14 cellular contexts compared by ENCODE assay signal in genomic region chr9:134606951-134607733, GRCh38. TPM values are rescaled to one million over a fixed set of nuclear protein-coding genes. Genes with fewer than 3 reads are reported as not detected.
DNase-seq lines count a peak whose midpoint lies in the region; ATAC-seq and TF ChIP-seq lines count a peak whose summit lies in the region.
"Had no signal": no experiment of that assay in that cellular context is flagged by ENCODE, and none has a peak within 500 bp of the region (broad histone marks: within the 10 kb centered on the region; RNA-seq: fewer than 3 reads in every experiment).

No MANE protein-coding gene starts in this region.

- H3K9me3 ChIP-seq in A673 (ENCODE audit: low read depth, low read length, poor library complexity, severe bottlenecking) = peaks cover 4% of the 10 kb centered on the region
- H3K9me3 ChIP-seq: ascending aorta had no signal

- H3K27me3 Mint-ChIP-seq in type B pancreatic cell = peaks cover 7% of the 10 kb centered on the region

- no peak overlapping the region for H3K27ac ChIP-seq in A673 (ENCODE audit: low read depth, low read length, poor library complexity, severe bottlenecking)
- H3K27ac ChIP-seq: ascending aorta had no signal

- peaks cover 1% of the 10 kb centered on the region for H3K36me3 Mint-ChIP-seq in type B pancreatic cell
- H3K36me3 Mint-ChIP-seq: CD4-positive, CD25-positive, alpha-beta regulatory T cell had no signal

- BruUV-seq in A673 (replicated peaks; lab: Mats Ljungman, UMichigan) = no TSS peak

- DNase-seq in A673 (ENCODE audit: low spot score) (peak; percentile 52), ELR (ENCODE audit: low read depth) (peak; percentile 49), RPMI8226 (peak; percentile 78), fibroblast of villous mesenchyme (ENCODE audit: low read depth) (peak; percentile 19), superior temporal gyrus (ENCODE audit: extremely low spot score) (no peak), type B pancreatic cell (ENCODE audit: extremely low spot score, unreplicated experiment) (no peak)
- DNase-seq: activated T-cell treated with anti-CD3 and anti-CD28 coated beads for 4 hours; CD4-positive, CD25-positive, alpha-beta regulatory T cell; NCI-H187 treated with DMSO at 0.1 percent for 48 hours; retina; T1000 had no signal

- intact Hi-C loops in A673 (cut with micrococcal nuclease; ENCODE audit: unreplicated experiment) = no loop called here

- H3K36me3 ChIP-seq in A673 (ENCODE audit: insufficient read depth, low read length, poor library complexity, severe bottlenecking) = no peaks in the 10 kb centered on the region
- H3K36me3 ChIP-seq: ascending aorta had no signal

- H3K4me3 Mint-ChIP-seq in type B pancreatic cell = no peak overlapping the region
- H3K4me3 Mint-ChIP-seq: CD4-positive, CD25-positive, alpha-beta regulatory T cell had no signal

- peaks cover 12% of the 10 kb centered on the region for H3K4me1 Mint-ChIP-seq in type B pancreatic cell (ENCODE audit: unreplicated experiment)
- H3K4me1 Mint-ChIP-seq: CD4-positive, CD25-positive, alpha-beta regulatory T cell had no signal

- no peaks in the 10 kb centered on the region for H3K27me3 ChIP-seq in A673 (replicated peaks; ENCODE audit: insufficient read depth, low read depth, low read length, poor library complexity)
- H3K27me3 ChIP-seq: ascending aorta had no signal

- no peak overlapping the region for H3K27ac Mint-ChIP-seq in type B pancreatic cell
- H3K27ac Mint-ChIP-seq: CD4-positive, CD25-positive, alpha-beta regulatory T cell had no signal

- H3K9me3 Mint-ChIP-seq in type B pancreatic cell = peaks cover 9% of the 10 kb centered on the region

- TF ChIP-seq CTCF in A673 (conservative IDR thresholded peaks at IDR 0.05; ENCODE audit: low read depth, low read length) (no peak), fibroblast of villous mesenchyme (IDR thresholded peaks at IDR 0.05; ENCODE audit: insufficient read depth, low read depth, low read length) (no peak), type B pancreatic cell (conservative IDR thresholded peaks at IDR 0.05) (no peak)

- POLR2A ChIA-PET in A673 (lab: Charles Lee; ENCODE audit: low non-redundant PET) = no interaction called here

- H3K4me1 ChIP-seq in A673 (ENCODE audit: insufficient read depth, low read length, poor library complexity, severe bottlenecking) = no peaks in the 10 kb centered on the region

- H3K4me3 ChIP-seq in A673 (ENCODE audit: low read depth, low read length, poor library complexity, severe bottlenecking) (no peak overlapping the region), fibroblast of villous mesenchyme (ENCODE audit: low read depth, low read length) (no peak overlapping the region)
- H3K4me3 ChIP-seq: ascending aorta had no signal

- no peak for ATAC-seq in HG03378 (IDR thresholded peaks at IDR 0.05; ENCODE audit: unreplicated experiment)
- ATAC-seq in HG02885 (IDR thresholded peaks at IDR 0.05; ENCODE audit: poor library complexity, unreplicated experiment) = no peak

- CTCF ChIA-PET in A673 (lab: Charles Lee) = no interaction called here

RNA-seq across cellular contexts. Expression of gene COL5A1, which starts 34.5 kb away (rescaled TPM):
- total RNA-seq in A673 (2021) (33.6 and 37.6 TPM in 2 replicates), fibroblast of villous mesenchyme (295 and 502 TPM in 2 replicates), type B pancreatic cell (ENCODE audit: low replicate concordance) (16.1 and 112 TPM in 2 replicates)

Comparison
In these comparisons a context has a peak if more than half of its experiments do, and no peak if none do; other contexts are left out.
1. DNase-seq: peak in A673 (single experiment), ELR (single experiment), RPMI8226 (single experiment) and fibroblast of villous mesenchyme (single experiment); none in superior temporal gyrus (single experiment) and type B pancreatic cell (single experiment).